Comparison of ENCODE assay signal across 40 cellular contexts in genomic region chr3:142218703-142219102, GRCh38. TPM values are rescaled to one million over a fixed set of nuclear protein-coding genes. Genes with fewer than 3 reads are reported as not detected.
DNase-seq lines count a peak whose midpoint lies in the region; FAIRE-seq and TF ChIP-seq lines count a peak whose summit lies in the region.
"Had no signal": no experiment of that assay in that cellular context is flagged by ENCODE, and none has a peak within 500 bp of the region (broad histone marks: within the 10 kb centered on the region; RNA-seq: fewer than 3 reads in every experiment).

No MANE protein-coding gene starts in this region.

- H3K9me3 ChIP-seq in breast epithelium: no peaks in the 10 kb centered on the region
- H3K9me3 ChIP-seq in small intestine (ENCODE audit: control insufficient read depth, low read depth): no peaks in the 10 kb centered on the region
- H3K9me3 ChIP-seq: Caco-2, heart right ventricle, right atrium auricular region, spleen, thoracic aorta, uterus had no signal

- CTCF ChIA-PET in MCF 10A (lab: Yijun Ruan, JAX): no interaction called here

- H3K4me1 Mint-ChIP-seq in MCF 10A (ENCODE audit: insufficient read depth, unreplicated experiment): peaks cover 48% of the 10 kb centered on the region
- peaks cover 88% of the 10 kb centered on the region for H3K4me1 Mint-ChIP-seq in chondrocyte (ENCODE audit: low read depth)
- H3K4me1 Mint-ChIP-seq in immature natural killer cell: peaks cover 75 to 91% of the 10 kb centered on the region in 2 donors
- peaks cover 10% of the 10 kb centered on the region for H3K4me1 Mint-ChIP-seq in nephron progenitor cell

- FAIRE-seq in small intestine (lab: Jason Lieb, UNC): peak; percentile 33
- FAIRE-seq: bronchial epithelial cell had no signal

- TF ChIP-seq CTCF in MCF 10A (IDR thresholded peaks at IDR 0.05; ENCODE audit: unreplicated experiment): no peak
- TF ChIP-seq CTCF in breast epithelium (IDR thresholded peaks at IDR 0.05): no peak
- TF ChIP-seq CTCF in chondrocyte (IDR thresholded peaks at IDR 0.05): no peak
- TF ChIP-seq CTCF in nephron progenitor cell (IDR thresholded peaks at IDR 0.05): no peak

- H3K27ac Mint-ChIP-seq in MCF 10A (ENCODE audit: low read depth, unreplicated experiment) (peak overlapping the region; percentile 10), chondrocyte (ENCODE audit: unreplicated experiment) (peak overlapping the region; percentile 90), immature natural killer cell (peak overlapping the region in 5 of 6 donors; percentile 23 to 93 (median 77)), nephron progenitor cell (no peak overlapping the region)
- H3K27ac Mint-ChIP-seq: activated CD4-positive, alpha-beta memory T cell treated with anti-CD3 and anti-CD28 coated beads, Interleukin-2, amount 10 ng/mL, durations not matched to agents 7 days and 5 days; activated T-helper 1 cell treated with anti-CD3 and anti-CD28 coated beads, Interleukin-12 subunit alpha, Interleukin-12 subunit beta, Interleukin-2, Interleukin-4 antibody, amounts not matched to agents 30 ng/mL and 10 ng/mL and 1 ng/mL, durations not matched to agents 14 hours and 24 hours and 36 hours; CD14-positive monocyte; stimulated activated naive CD8-positive, alpha-beta T cell treated with anti-CD3 and anti-CD28 coated beads, Interleukin-15, Interleukin-2, amounts not matched to agents 100 ng/mL and 50 ng/mL, for 24 hours had no signal

- intact Hi-C loops in MCF 10A (cut with micrococcal nuclease) (no loop called here), breast epithelium (cut with DNase I; ENCODE audit: low total_unique reads) (no loop called here)

- H3K36me3 ChIP-seq in breast epithelium (no peaks in the 10 kb centered on the region), small intestine (ENCODE audit: control insufficient read depth in 2 of 2, insufficient read depth in 2 of 2, low read length in 2 of 2) (no peaks in the 10 kb centered on the region)
- H3K36me3 ChIP-seq: right atrium auricular region, thoracic aorta, uterus had no signal

- H3K27ac ChIP-seq in breast epithelium: no peak overlapping the region
- H3K27ac ChIP-seq in small intestine (ENCODE audit: low read depth in 1 of 2, low read length in 1 of 2): no peak overlapping the region
- H3K27ac ChIP-seq: coronary artery, heart right ventricle, right atrium auricular region, spleen, uterus had no signal

- TF ChIP-seq POLR2A in breast epithelium (IDR thresholded peaks at IDR 0.05): no peak

- H3K4me3 ChIP-seq in breast epithelium: no peak overlapping the region
- H3K4me3 ChIP-seq in small intestine (ENCODE audit: low read depth in 1 of 2, low read length in 2 of 2): no peak overlapping the region
- H3K4me3 ChIP-seq: coronary artery, heart right ventricle, lung, right atrium auricular region, spleen, thoracic aorta, uterus had no signal

- POLR2A ChIA-PET in MCF 10A (lab: Yijun Ruan, JAX): interaction anchor here (0.7 kb wide), 1 partner anchor 189 kb away, joined by 3 read pairs; no protein-coding TSS in a partner anchor

- H3K4me3 Mint-ChIP-seq in MCF 10A (ENCODE audit: unreplicated experiment): no peak overlapping the region
- peak overlapping the region; percentile 54 for H3K4me3 Mint-ChIP-seq in chondrocyte (ENCODE audit: unreplicated experiment)
- peak overlapping the region; percentile 1 to 43 (median 30) for H3K4me3 Mint-ChIP-seq in immature natural killer cell
- no peak overlapping the region for H3K4me3 Mint-ChIP-seq in nephron progenitor cell
- H3K4me3 Mint-ChIP-seq: activated CD4-positive, alpha-beta memory T cell treated with anti-CD3 and anti-CD28 coated beads, Interleukin-2, amount 10 ng/mL, durations not matched to agents 7 days and 5 days; activated T-helper 1 cell treated with anti-CD3 and anti-CD28 coated beads, Interleukin-12 subunit alpha, Interleukin-12 subunit beta, Interleukin-2, Interleukin-4 antibody, amounts not matched to agents 30 ng/mL and 10 ng/mL and 1 ng/mL, durations not matched to agents 14 hours and 24 hours and 36 hours; CD14-positive monocyte; neural crest cell; stimulated activated naive CD8-positive, alpha-beta T cell treated with anti-CD3 and anti-CD28 coated beads, Interleukin-15, Interleukin-2, amounts not matched to agents 100 ng/mL and 50 ng/mL, for 24 hours had no signal

- no TSS peak for BruUV-seq in MCF 10A (replicated peaks; lab: Mats Ljungman, UMichigan)

- no peak for DNase-seq in MCF 10A (ENCODE audit: unreplicated experiment)
- DNase-seq in breast epithelium (ENCODE audit: low spot score in 2 of 2): no peak
- DNase-seq in chondrocyte (ENCODE audit: low spot score): no peak
- no peak for DNase-seq in immature natural killer cell
- DNase-seq in small intestine: no peak
- no peak for DNase-seq in nephron progenitor cell
- DNase-seq in cerebellum (ENCODE audit: low spot score): no peak
- DNase-seq in stimulated activated naive CD4-positive, alpha-beta T cell (lab: John Stamatoyannopoulos, UW): no peak
- DNase-seq: 8988T; activated CD4-positive, alpha-beta memory T cell treated with anti-CD3 and anti-CD28 coated beads, Interleukin-2, amount 10 ng/mL, durations not matched to agents 7 days and 5 days; activated CD4-positive, CD25-positive, alpha-beta regulatory T cell treated with anti-CD3 and anti-CD28 coated beads, Interleukin-2, amount 50 U/mL, for 72 hours; activated CD8-positive, alpha-beta memory T cell treated with anti-CD3 and anti-CD28 coated beads, Interleukin-2, amount 50 U/mL, for 4 hours; activated naive CD4-positive, alpha-beta T cell treated with Interleukin-2 at 50 U/mL for 16 hours; Caco-2; effector memory CD4-positive, alpha-beta T cell; erythroblast; foreskin melanocyte; GF-D8; H7; heart right ventricle; left cardiac atrium; MV-4-11; NCI-H1436 treated with DMSO at 0.1 percent for 48 hours; NCI-H2081 treated with DMSO at 0.1 percent for 48 hours; NCI-H2227 treated with DMSO at 0.1 percent for 48 hours; NCI-H526; posterior cingulate gyrus; spleen; stimulated activated CD4-positive, alpha-beta T cell treated with anti-CD3 and anti-CD28 coated beads, Interleukin-2, amount 100 ng/mL, for 24 hours; T-helper 2 cell; uterus had no signal

- H3K4me1 ChIP-seq in breast epithelium (no peaks in the 10 kb centered on the region), small intestine (ENCODE audit: control insufficient read depth in 2 of 2, insufficient read depth in 1 of 2, low read depth in 1 of 2, low read length in 1 of 2) (peaks cover 4 to 6% of the 10 kb centered on the region in 2 donors)
- H3K4me1 ChIP-seq: Caco-2 had no signal

- H3K27me3 ChIP-seq in breast epithelium: no peaks in the 10 kb centered on the region
- no peaks in the 10 kb centered on the region for H3K27me3 ChIP-seq in small intestine (ENCODE audit: control insufficient read depth in 2 of 2, insufficient read depth in 2 of 2, low read length in 2 of 2)
- H3K27me3 ChIP-seq: heart right ventricle, right atrium auricular region, spleen, uterus had no signal

- H3K27me3 Mint-ChIP-seq in MCF 10A (ENCODE audit: insufficient read depth, unreplicated experiment) (no peaks in the 10 kb centered on the region), chondrocyte (ENCODE audit: low read depth) (no peaks in the 10 kb centered on the region), immature natural killer cell (ENCODE audit: low read depth in 3 of 3) (peaks cover 0 to 1% (median 0%) of the 10 kb centered on the region in 3 donors), nephron progenitor cell (ENCODE audit: low read depth, poor library complexity) (peaks cover under 1% of the 10 kb centered on the region)
- H3K27me3 Mint-ChIP-seq: activated CD4-positive, alpha-beta memory T cell treated with anti-CD3 and anti-CD28 coated beads, Interleukin-2, amount 10 ng/mL, durations not matched to agents 7 days and 5 days; stimulated activated naive CD8-positive, alpha-beta T cell treated with anti-CD3 and anti-CD28 coated beads, Interleukin-15, Interleukin-2, amounts not matched to agents 100 ng/mL and 50 ng/mL, for 24 hours had no signal

- peaks cover 41% of the 10 kb centered on the region for H3K36me3 Mint-ChIP-seq in MCF 10A (ENCODE audit: insufficient read depth, unreplicated experiment)
- no peaks in the 10 kb centered on the region for H3K36me3 Mint-ChIP-seq in chondrocyte (ENCODE audit: low read depth)
- H3K36me3 Mint-ChIP-seq in immature natural killer cell: peaks cover 5 to 23% (median 19%) of the 10 kb centered on the region in 3 donors
- peaks cover 4% of the 10 kb centered on the region for H3K36me3 Mint-ChIP-seq in nephron progenitor cell (ENCODE audit: low read depth)

- H3K9me3 Mint-ChIP-seq in MCF 10A (ENCODE audit: unreplicated experiment) (no peaks in the 10 kb centered on the region), chondrocyte (ENCODE audit: low read depth) (no peaks in the 10 kb centered on the region), immature natural killer cell (no peaks in the 10 kb centered on the region), nephron progenitor cell (no peaks in the 10 kb centered on the region)
- H3K9me3 Mint-ChIP-seq: activated CD4-positive, alpha-beta memory T cell treated with anti-CD3 and anti-CD28 coated beads, Interleukin-2, amount 10 ng/mL, durations not matched to agents 7 days and 5 days; activated T-helper 1 cell treated with anti-CD3 and anti-CD28 coated beads, Interleukin-12 subunit alpha, Interleukin-12 subunit beta, Interleukin-2, Interleukin-4 antibody, amounts not matched to agents 30 ng/mL and 10 ng/mL and 1 ng/mL, durations not matched to agents 14 hours and 24 hours and 36 hours; CD14-positive monocyte; neural crest cell; stimulated activated naive CD8-positive, alpha-beta T cell treated with anti-CD3 and anti-CD28 coated beads, Interleukin-15, Interleukin-2, amounts not matched to agents 100 ng/mL and 50 ng/mL, for 24 hours had no signal

- 63 to 89% (median 80%) methylated on average over 1 of the region's 1 CpG for whole genome bisulfite sequencing in small intestine, 3 donors

RNA-seq across cellular contexts. Expression of gene GK5, which starts 6.7 kb away (rescaled TPM):
- total RNA-seq in MCF 10A (2022) (25.4 and 31.6 TPM in 2 replicates), breast epithelium (10 to 100 TPM; 18.7 to 56.3 (median 30.2) TPM), chondrocyte (26.8 to 35.2 TPM (median 31.5 TPM) in 3 replicates), cerebellum (39.1 TPM)
- polyA plus RNA-seq in immature natural killer cell (10 to 100 TPM; 14.1 to 32.9 (median 24.2) TPM), small intestine (1 to 10 TPM; 4.6 to 8.9 (median 8.4) TPM)

Comparison
In these comparisons a context has a peak if more than half of its experiments do, and no peak if none do; other contexts are left out.
1. H3K4me3 Mint-ChIP-seq: peak in chondrocyte (single experiment) and immature natural killer cell (5 of 5); none in MCF 10A (single experiment) and nephron progenitor cell (single experiment).